8 cellular contexts compared by ENCODE assay signal in the genomic region with DNA sequence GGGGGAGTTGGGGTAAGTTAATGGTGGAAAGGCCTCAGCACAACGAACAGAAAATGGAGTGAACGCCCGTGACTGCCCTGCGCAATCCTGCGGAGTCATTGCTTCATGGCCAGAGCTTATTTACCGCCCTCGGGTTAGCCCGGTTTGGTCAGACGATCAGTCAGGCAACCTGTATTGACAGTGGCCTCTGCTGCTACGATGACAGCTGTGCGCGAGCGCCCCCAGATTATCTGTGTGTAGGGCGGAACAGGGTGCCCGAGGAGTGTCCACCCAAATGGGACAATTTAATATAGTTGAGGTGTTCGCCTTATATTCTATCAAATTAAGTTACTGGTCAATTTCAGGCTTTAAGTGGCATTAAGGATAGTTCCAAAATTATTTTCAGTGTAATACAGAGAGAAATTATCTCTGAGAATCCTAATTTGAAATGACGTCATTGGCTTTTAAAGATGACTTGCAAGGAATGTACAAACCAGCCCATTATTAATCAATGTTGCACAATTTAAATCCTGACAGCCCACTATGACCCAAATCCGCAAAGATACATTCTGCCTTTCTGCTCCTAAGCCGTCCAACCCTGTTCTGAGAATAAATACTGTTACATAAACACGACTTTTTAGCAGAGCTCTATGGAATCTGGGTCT. TPM values are rescaled to one million over a fixed set of nuclear protein-coding genes. Genes with fewer than 3 reads are reported as not detected.
A peak's percentile ranks its signal among the peaks of the same experiment; 100 is the strongest.
DNase-seq lines count a peak whose midpoint lies in the region; ATAC-seq and TF ChIP-seq lines count a peak whose summit lies in the region.

No MANE protein-coding gene starts in this region.

- H3K27me3 Mint-ChIP-seq in CD4-positive, CD25-positive, alpha-beta regulatory T cell = peaks cover 4% of the 10 kb centered on the region
- H3K27me3 Mint-ChIP-seq in activated naive CD8-positive, alpha-beta T cell treated with anti-CD3 and anti-CD28 coated beads, Interleukin-2, amount 10 ng/mL, durations not matched to agents 7 days and 5 days = no peaks in the 10 kb centered on the region

- DNase-seq in CD4-positive, CD25-positive, alpha-beta regulatory T cell = peak in 2 of 3 donors; percentile 36 to 71
- DNase-seq in SJSA1 (ENCODE audit: low read depth in 1 of 2, low spot score in 2 of 2) (peak in 1 of 2 experiments; percentile 50), left cardiac atrium (peak; percentile 78), posterior vena cava (ENCODE audit: low spot score) (peak; percentile 93), uterus (peak; percentile 62 to 66)
- peak; percentile 65 for DNase-seq in activated naive CD8-positive, alpha-beta T cell treated with anti-CD3 and anti-CD28 coated beads, Interleukin-2, amount 10 ng/mL, durations not matched to agents 7 days and 5 days

- no peak for TF ChIP-seq POLR2A in uterus (IDR thresholded peaks at IDR 0.05)

- no peaks in the 10 kb centered on the region for H3K27me3 ChIP-seq in CD4-positive, CD25-positive, alpha-beta regulatory T cell (ENCODE audit: control insufficient read depth, insufficient read depth, low read length)
- H3K27me3 ChIP-seq in SJSA1 (replicated peaks) = no peaks in the 10 kb centered on the region
- H3K27me3 ChIP-seq in uterus = no peaks in the 10 kb centered on the region

- POLR2A ChIA-PET in activated naive CD8-positive, alpha-beta T cell treated with anti-CD3 and anti-CD28 coated beads, Interleukin-2, amount 10 ng/mL, durations not matched to agents 7 days and 5 days (lab: Charles Lee) = interaction anchor here (1.0 to 3.2 kb wide), 13 partner anchors 9 to 587 kb away, joined by 3 to 45 read pairs (median 5); a partner anchor contains a TSS

- peaks cover 35% of the 10 kb centered on the region for H3K4me1 ChIP-seq in CD4-positive, CD25-positive, alpha-beta regulatory T cell (ENCODE audit: control insufficient read depth, insufficient read depth, low read length, poor library complexity, severe bottlenecking)
- H3K4me1 ChIP-seq in SJSA1 (replicated peaks) = peaks cover 13% of the 10 kb centered on the region
- H3K4me1 ChIP-seq in uterus = no peaks in the 10 kb centered on the region

- peaks cover 9% of the 10 kb centered on the region for H3K36me3 Mint-ChIP-seq in CD4-positive, CD25-positive, alpha-beta regulatory T cell
- peaks cover 14% of the 10 kb centered on the region for H3K36me3 Mint-ChIP-seq in activated naive CD8-positive, alpha-beta T cell treated with anti-CD3 and anti-CD28 coated beads, Interleukin-2, amount 10 ng/mL, durations not matched to agents 7 days and 5 days

- H3K9me3 ChIP-seq in CD4-positive, CD25-positive, alpha-beta regulatory T cell (ENCODE audit: control insufficient read depth in 2 of 2, low read length in 2 of 2) = no peaks in the 10 kb centered on the region
- H3K9me3 ChIP-seq in SJSA1 (replicated peaks) = no peaks in the 10 kb centered on the region
- no peaks in the 10 kb centered on the region for H3K9me3 ChIP-seq in uterus

- H3K36me3 ChIP-seq in CD4-positive, CD25-positive, alpha-beta regulatory T cell (ENCODE audit: control insufficient read depth, insufficient read depth, low read length) = no peaks in the 10 kb centered on the region
- peaks cover 20% of the 10 kb centered on the region for H3K36me3 ChIP-seq in SJSA1
- H3K36me3 ChIP-seq in uterus = no peaks in the 10 kb centered on the region

- peak; percentile 12 to 14 for ATAC-seq in CD4-positive, CD25-positive, alpha-beta regulatory T cell (ENCODE audit: low read depth in 2 of 2)
- ATAC-seq in GM19328 (IDR thresholded peaks at IDR 0.05; ENCODE audit: unreplicated experiment) (peak; percentile 48), HG03457 (IDR thresholded peaks at IDR 0.05; ENCODE audit: unreplicated experiment) (peak; percentile 49), left cardiac atrium (peak; percentile 52 to 56)
- ATAC-seq in activated naive CD8-positive, alpha-beta T cell treated with anti-CD3 and anti-CD28 coated beads, Interleukin-2, amount 10 ng/mL, durations not matched to agents 7 days and 5 days (ENCODE audit: low read depth) = peak; percentile 18

- H3K4me3 Mint-ChIP-seq in CD4-positive, CD25-positive, alpha-beta regulatory T cell = peak overlapping the region; percentile 88 to 99 (median 95)
- H3K4me3 Mint-ChIP-seq in activated naive CD8-positive, alpha-beta T cell treated with anti-CD3 and anti-CD28 coated beads, Interleukin-2, amount 10 ng/mL, durations not matched to agents 7 days and 5 days = peak overlapping the region; percentile 90

- intact Hi-C loops in left cardiac atrium (cut with DNase I) = no loop called here
- intact Hi-C loops in posterior vena cava (cut with DNase I) = no loop called here
- intact Hi-C loops in uterus (cut with DNase I; ENCODE audit: low total_unique reads) = no loop called here

- no peak for TF ChIP-seq CTCF in uterus (IDR thresholded peaks at IDR 0.05)

- peak overlapping the region; percentile 92 for H3K4me3 ChIP-seq in CD4-positive, CD25-positive, alpha-beta regulatory T cell (ENCODE audit: low read depth, low read length)
- H3K4me3 ChIP-seq in SJSA1 = peak overlapping the region; percentile 97
- peak overlapping the region; percentile 94 to 95 for H3K4me3 ChIP-seq in uterus

- H3K4me1 Mint-ChIP-seq in CD4-positive, CD25-positive, alpha-beta regulatory T cell = peaks cover 14 to 44% (median 31%) of the 10 kb centered on the region in 4 donors
- H3K4me1 Mint-ChIP-seq in activated naive CD8-positive, alpha-beta T cell treated with anti-CD3 and anti-CD28 coated beads, Interleukin-2, amount 10 ng/mL, durations not matched to agents 7 days and 5 days = peaks cover 28% of the 10 kb centered on the region

- H3K9me3 Mint-ChIP-seq in CD4-positive, CD25-positive, alpha-beta regulatory T cell = peaks cover 0 to 3% (median 0%) of the 10 kb centered on the region in 7 donors
- H3K9me3 Mint-ChIP-seq in activated naive CD8-positive, alpha-beta T cell treated with anti-CD3 and anti-CD28 coated beads, Interleukin-2, amount 10 ng/mL, durations not matched to agents 7 days and 5 days = no peaks in the 10 kb centered on the region

- peak overlapping the region; percentile 97 for H3K27ac ChIP-seq in CD4-positive, CD25-positive, alpha-beta regulatory T cell (ENCODE audit: insufficient read depth, low read length, poor library complexity, severe bottlenecking)
- H3K27ac ChIP-seq in SJSA1 (peak overlapping the region; percentile 99), uterus (peak overlapping the region; percentile 95)

- H3K27ac Mint-ChIP-seq in CD4-positive, CD25-positive, alpha-beta regulatory T cell = peak overlapping the region; percentile 99
- peak overlapping the region; percentile 100 for H3K27ac Mint-ChIP-seq in activated naive CD8-positive, alpha-beta T cell treated with anti-CD3 and anti-CD28 coated beads, Interleukin-2, amount 10 ng/mL, durations not matched to agents 7 days and 5 days

RNA-seq across cellular contexts. Expression of a gene that starts 0.9 kb away (rescaled TPM):
- total RNA-seq in CD4-positive, CD25-positive, alpha-beta regulatory T cell = 141 TPM
- 10 to 100 TPM; 70.0 to 85.6 (median 75.2) TPM for polyA plus RNA-seq in CD4-positive, CD25-positive, alpha-beta regulatory T cell
- 66.4 and 107 TPM in 2 replicates for total RNA-seq in SJSA1 (2014; rRNA removed; shearing (Covaris generic))
- 100 to 1,000 TPM in 1 of 2 experiments, 10 to 100 TPM in 1; 87.9 to 108 TPM for total RNA-seq in activated naive CD8-positive, alpha-beta T cell treated with anti-CD3 and anti-CD28 coated beads, Interleukin-2, amount 10 ng/mL, durations not matched to agents 7 days and 5 days
- total RNA-seq in left cardiac atrium (10 to 100 TPM; 73.3 to 87.9 TPM), posterior vena cava (100 to 1,000 TPM in 1 of 2 donors, 10 to 100 TPM in 1; 75.6 to 101 TPM), uterus (100 to 1,000 TPM in 2 of 4 donors, 10 to 100 TPM in 2; 66.8 to 155 (median 98.1) TPM)
